Comparison of ENCODE assay signal across 26 cellular contexts in the genomic region with DNA sequence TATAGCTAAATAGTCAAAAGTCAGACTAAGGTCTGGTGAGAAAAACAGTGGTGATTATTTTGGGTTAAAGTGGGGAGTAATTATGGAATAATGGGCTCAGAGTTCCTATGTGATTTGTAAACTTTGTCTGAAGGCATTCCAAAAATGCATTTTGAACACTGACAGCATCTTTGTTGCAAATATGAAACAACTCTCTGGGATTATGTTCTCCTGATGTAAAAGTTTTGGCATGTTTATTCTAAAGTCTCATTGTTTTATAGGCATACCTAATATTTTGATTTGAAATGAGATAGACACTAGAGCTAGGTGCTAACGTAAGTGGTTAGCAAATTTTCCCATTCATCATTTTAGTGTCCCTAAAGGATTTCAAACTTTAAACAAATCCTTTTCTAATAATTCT.
"Had no signal": no experiment of that assay in that cellular context is flagged by ENCODE, and none has a peak within 500 bp of the region (broad histone marks: within the 10 kb centered on the region; RNA-seq: fewer than 3 reads in every experiment).

No MANE protein-coding gene starts in this region.

- DNase-seq: activated CD4-positive, alpha-beta T cell treated with anti-CD3 and anti-CD28 coated beads for 48 hours; activated CD4-positive, alpha-beta T cell treated with anti-CD3 and anti-CD28 coated beads, Interleukin-2, amount 50 U/mL, for 48 hours; activated CD8-positive, alpha-beta memory T cell treated with anti-CD3 and anti-CD28 coated beads for 24 hours; activated effector memory CD4-positive, alpha-beta T cell treated with anti-CD3 and anti-CD28 coated beads, Interleukin-2, amount 50 U/mL, for 16 hours; activated naive CD4-positive, alpha-beta T cell treated with anti-CD3 and anti-CD28 coated beads for 36 hours; activated naive CD8-positive, alpha-beta T cell treated with anti-CD3 and anti-CD28 coated beads for 36 hours; brain microvascular endothelial cell; effector memory CD8-positive, alpha-beta T cell; foreskin keratinocyte; heart left ventricle; hypothalamus; immature natural killer cell; kidney; left colon; mesenchymal stem cell; natural killer cell; occipital lobe; stimulated activated CD4-positive, alpha-beta T cell treated with anti-CD3 and anti-CD28 coated beads, Interleukin-4, amount 100 ng/mL, for 24 hours; uterus had no signal

- H3K4me1 ChIP-seq: ascending aorta, neural progenitor cell, uterus had no signal

- H3K4me2 ChIP-seq: neural progenitor cell had no signal

- ATAC-seq: activated CD4-positive, CD25-positive, alpha-beta regulatory T cell treated with anti-CD3 and anti-CD28 coated beads, Interleukin-2, amount 50 U/mL, for 24 hours; effector memory CD8-positive, alpha-beta T cell; heart left ventricle; natural killer cell; sciatic nerve; stimulated activated effector memory CD8-positive, alpha-beta T cell treated with anti-CD3 and anti-CD28 coated beads, Interleukin-12 subunit alpha, Interleukin-12 subunit beta, amount 100 ng/mL, for 72 hours had no signal

- H3K9ac ChIP-seq: neural progenitor cell had no signal

- H3K4me3 ChIP-seq: ascending aorta, coronary artery, heart left ventricle, neural progenitor cell, thoracic aorta, uterus had no signal

- H2AFZ ChIP-seq: neural progenitor cell had no signal

- H3K9me3 ChIP-seq: ascending aorta, heart left ventricle, thoracic aorta, uterus had no signal

- H3K36me3 ChIP-seq: ascending aorta, brain microvascular endothelial cell, heart left ventricle, neural progenitor cell, thoracic aorta, uterus had no signal

- H3K27ac ChIP-seq: ascending aorta, brain microvascular endothelial cell, coronary artery, foreskin keratinocyte, heart left ventricle, neural progenitor cell, thoracic aorta, uterus had no signal

- H3K27me3 ChIP-seq: ascending aorta, brain microvascular endothelial cell, foreskin keratinocyte, heart left ventricle, neural progenitor cell, uterus had no signal
